ENCODE assay signal across 14 cellular contexts in the genomic region with DNA sequence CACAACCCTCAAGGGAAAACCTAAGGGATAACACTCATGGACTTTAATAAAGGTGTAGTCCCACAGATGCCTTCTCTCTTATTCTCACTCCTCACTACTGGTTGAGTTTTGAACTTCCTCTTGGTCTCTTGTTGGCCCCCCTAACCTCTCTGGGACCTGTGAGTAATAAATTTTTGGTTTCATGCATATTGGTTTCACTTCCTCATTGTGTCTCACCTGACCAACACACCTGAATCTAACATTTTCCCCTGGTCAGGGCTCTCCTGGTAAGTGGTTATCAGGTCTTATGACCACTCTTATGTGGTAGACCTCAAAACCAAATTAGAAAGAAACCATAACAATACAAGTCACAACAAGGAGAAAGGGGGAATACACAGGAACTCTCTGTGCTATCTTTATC.
A peak's percentile ranks its signal among the peaks of the same experiment; 100 is the strongest.
DNase-seq lines count a peak whose midpoint lies in the region; ATAC-seq lines count a peak whose summit lies in the region.
"Had no signal": no experiment of that assay in that cellular context is flagged by ENCODE, and none has a peak within 500 bp of the region (broad histone marks: within the 10 kb centered on the region; RNA-seq: fewer than 3 reads in every experiment).

No MANE protein-coding gene starts in this region.

- peak; percentile 75 for DNase-seq in RPMI8226
- no peak for DNase-seq in NCI-H2107 treated with DMSO at 0.1 percent for 48 hours (lab: John Stamatoyannopoulos, UW; ENCODE audit: unreplicated experiment)
- no peak for DNase-seq in NK-92 treated with Interleukin-12 subunit alpha and Interleukin-12 subunit beta, amount 100 ng/mL, for 24 hours (lab: John Stamatoyannopoulos, UW)
- DNase-seq in HuH-7.5 (ENCODE audit: low spot score) = no peak
- no peak for DNase-seq in activated gamma-delta T cell (lab: John Stamatoyannopoulos, UW)
- DNase-seq: activated naive CD4-positive, alpha-beta T cell; CD8-positive, alpha-beta T cell; foreskin fibroblast; IMR-90; left lung had no signal

- peak; percentile 94 for ATAC-seq in GM18858 (IDR thresholded peaks at IDR 0.05; ENCODE audit: unreplicated experiment)
- ATAC-seq in GM21423 (IDR thresholded peaks at IDR 0.05; ENCODE audit: unreplicated experiment) = peak; percentile 95
- ATAC-seq in HG03045 (IDR thresholded peaks at IDR 0.05; ENCODE audit: unreplicated experiment) = peak; percentile 81
- ATAC-seq: CD8-positive, alpha-beta T cell; left lung; Right ventricle myocardium inferior had no signal
